Comparison of ENCODE assay signal across 1 cellular context in genomic region chr1:211724711-211725196, GRCh38.
TF ChIP-seq lines count a peak whose summit lies in the region.

No MANE protein-coding gene starts in this region.

TF ChIP-seq in HepG2, 621 proteins besides CTCF, POLR2A, EP300 and RAD21 (continues in another document):
- TF ChIP-seq NFAT5 (CRISPR knock-in tag; IDR thresholded peaks at IDR 0.05) (no peak), GABPB1 (CRISPR knock-in tag; IDR thresholded peaks at IDR 0.05) (peak; percentile 58), ZNF276 (CRISPR knock-in tag; IDR thresholded peaks at IDR 0.05; ENCODE audit: low read depth) (no peak), NFE2L1 (CRISPR knock-in tag; IDR thresholded peaks at IDR 0.05; ENCODE audit: borderline replicate concordance) (no peak), TOE1 (CRISPR knock-in tag; IDR thresholded peaks at IDR 0.05) (no peak), ZIK1 (CRISPR knock-in tag; IDR thresholded peaks at IDR 0.05; ENCODE audit: borderline replicate concordance, low read depth) (no peak), HNF4G (IDR thresholded peaks at IDR 0.05; ENCODE audit: borderline replicate concordance, low read depth, low read length) (no peak), HNF4G (CRISPR knock-in tag; IDR thresholded peaks at IDR 0.05; ENCODE audit: borderline replicate concordance, low read depth) (peak; percentile 22; the same call in 1 of the 2 replicates), AHR (CRISPR knock-in tag; IDR thresholded peaks at IDR 0.05) (no peak), ZNF629 (CRISPR knock-in tag; conservative IDR thresholded peaks at IDR 0.05) (no peak), RXRA (CRISPR knock-in tag; IDR thresholded peaks at IDR 0.05) (peak; percentile 54; the same call in 1 of the 2 replicates), HMG20B (CRISPR knock-in tag; conservative IDR thresholded peaks at IDR 0.05) (no peak), ZNF792 (CRISPR knock-in tag; IDR thresholded peaks at IDR 0.05) (no peak), ZBTB49 (CRISPR knock-in tag; IDR thresholded peaks at IDR 0.05; ENCODE audit: borderline replicate concordance) (no peak), GATAD1 (CRISPR knock-in tag; IDR thresholded peaks at IDR 0.05) (no peak), ZNF207 (IDR thresholded peaks at IDR 0.05; ENCODE audit: borderline replicate concordance) (no peak), THRA (CRISPR knock-in tag; IDR thresholded peaks at IDR 0.05; ENCODE audit: borderline replicate concordance) (peak; percentile 67; the same call in 1 of the 2 replicates), ZFP36L1 (CRISPR knock-in tag; IDR thresholded peaks at IDR 0.05) (no peak), ZNF512B (CRISPR knock-in tag; IDR thresholded peaks at IDR 0.05; ENCODE audit: borderline replicate concordance) (no peak), ZNF687 (CRISPR knock-in tag; IDR thresholded peaks at IDR 0.05) (0 out of 2 replicates have a peak, but pooled peaks have one; percentile 20), ZNF530 (CRISPR knock-in tag; IDR thresholded peaks at IDR 0.05; ENCODE audit: low read depth) (no peak), ZNF678 (CRISPR knock-in tag; IDR thresholded peaks at IDR 0.05) (no peak), ZNF800 (CRISPR knock-in tag; IDR thresholded peaks at IDR 0.05) (no peak), PLSCR1 (CRISPR knock-in tag; IDR thresholded peaks at IDR 0.05; ENCODE audit: borderline replicate concordance) (no peak), FOXK2 (IDR thresholded peaks at IDR 0.05) (no peak), IKZF1 (IDR thresholded peaks at IDR 0.05) (no peak), ZFP62 (CRISPR knock-in tag; IDR thresholded peaks at IDR 0.05) (no peak), ESRRA (CRISPR knock-in tag; IDR thresholded peaks at IDR 0.05; ENCODE audit: low read depth) (no peak), HNRNPK (IDR thresholded peaks at IDR 0.05; ENCODE audit: low read depth, low read length, poor library complexity, severe bottlenecking) (no peak), TBX3 (IDR thresholded peaks at IDR 0.05; ENCODE audit: borderline replicate concordance) (no peak), PITX1 (CRISPR knock-in tag; IDR thresholded peaks at IDR 0.05) (0 out of 2 replicates have a peak, but pooled peaks have one; percentile 18), ZNF24 (IDR thresholded peaks at IDR 0.05) (no peak)
